Comparison of ENCODE assay signal across 8 cellular contexts in genomic region chr22:28773461-28773867, GRCh38. TPM values are rescaled to one million over a fixed set of nuclear protein-coding genes. Genes with fewer than 3 reads are reported as not detected.
DNase-seq lines count a peak whose midpoint lies in the region; ATAC-seq and TF ChIP-seq lines count a peak whose summit lies in the region.

No MANE protein-coding gene starts in this region.

- no peak for TF ChIP-seq CTCF in WTC11 (IDR thresholded peaks at IDR 0.05)
- no peak for TF ChIP-seq CTCF in left ventricle myocardium inferior (IDR thresholded peaks at IDR 0.05; ENCODE audit: borderline replicate concordance)

- peaks cover 13% of the 10 kb centered on the region for H3K4me1 Mint-ChIP-seq in WTC11

- H3K9me3 Mint-ChIP-seq in WTC11: peaks cover 14% of the 10 kb centered on the region

- no peak for DNase-seq in Right ventricle myocardium superior
- DNase-seq in cardiac septum (ENCODE audit: low spot score): no peak
- DNase-seq in WTC11 (ENCODE audit: low spot score): no peak
- no peak for DNase-seq in left ventricle myocardium inferior
- no peak for DNase-seq in cortex of kidney (lab: John Stamatoyannopoulos, UW)
- DNase-seq in NCI-H146 (lab: John Stamatoyannopoulos, UW): no peak

- H3K36me3 Mint-ChIP-seq in WTC11: peaks cover 30% of the 10 kb centered on the region

- peaks cover 45% of the 10 kb centered on the region for H3K4me1 ChIP-seq in left ventricle myocardium inferior

- POLR2A ChIA-PET in WTC11 (lab: Charles Lee): interaction anchor here (1.6 kb wide), 1 partner anchor 12 kb away, joined by 13 read pairs; no protein-coding TSS in a partner anchor

- H3K27ac ChIP-seq in left ventricle myocardium inferior (replicated peaks): peak overlapping the region; percentile 98
- peak overlapping the region in 20 of 21 experiments; percentile 86 to 100 (median 97) for H3K27ac ChIP-seq in skin epidermis

- H3K4me3 Mint-ChIP-seq in WTC11: peak overlapping the region; percentile 95

- H3K27me3 ChIP-seq in left ventricle myocardium inferior (ENCODE audit: low read depth): no peaks in the 10 kb centered on the region

- H3K27me3 Mint-ChIP-seq in WTC11 (ENCODE audit: low read depth): no peaks in the 10 kb centered on the region

- H3K4me3 ChIP-seq in left ventricle myocardium inferior: peak overlapping the region; percentile 80
- peak overlapping the region; percentile 78 to 94 (median 90) for H3K4me3 ChIP-seq in skin epidermis

- peak; percentile 1 for ATAC-seq in Right ventricle myocardium superior (ENCODE audit: poor library complexity)
- ATAC-seq in HG03095 (IDR thresholded peaks at IDR 0.05; ENCODE audit: unreplicated experiment): peak; percentile 11
- no peak for ATAC-seq in WTC11

- peaks cover 5% of the 10 kb centered on the region for H3K9me3 ChIP-seq in left ventricle myocardium inferior (replicated peaks)

- peaks cover 21% of the 10 kb centered on the region for H3K36me3 ChIP-seq in left ventricle myocardium inferior

- CTCF ChIA-PET in WTC11 (lab: Charles Lee): interaction anchor here (0.5 to 1.0 kb wide), 4 partner anchors 14 to 381 kb away, joined by 3 to 5 read pairs (median 4); no protein-coding TSS in a partner anchor

- intact Hi-C loops in Right ventricle myocardium superior (cut with DNase I): no loop called here
- intact Hi-C loops in cardiac septum (cut with DNase I): loop anchor here (2.0 kb wide), 1 partner anchor 31 kb away; the partner anchor contains the start of gene HSCB
- intact Hi-C loops in left ventricle myocardium inferior (cut with micrococcal nuclease): loop anchor here (10.0 kb wide), 1 partner anchor 741 kb away; no protein-coding TSS in a partner anchor

- peak overlapping the region; percentile 96 for H3K27ac Mint-ChIP-seq in WTC11

TF ChIP-seq in WTC11, 78 proteins besides CTCF, POLR2A, EP300 and RAD21:
- TF ChIP-seq CDX4 (CRISPR knock-in tag; IDR thresholded peaks at IDR 0.05; ENCODE audit: borderline replicate concordance) (no peak), AFF4 (CRISPR knock-in tag; IDR thresholded peaks at IDR 0.05; ENCODE audit: borderline replicate concordance) (no peak)
TF ChIP-seq in WTC11: peak in this region for 0.

RNA-seq across cellular contexts. Expression of gene CCDC117, which starts 1.0 kb away (rescaled TPM):
- total RNA-seq in Right ventricle myocardium superior (12.0 TPM), cardiac septum (12.3 TPM), WTC11 (2021) (39.0 to 47.4 TPM (median 46.9 TPM) in 3 replicates), left ventricle myocardium inferior (10.1 TPM)

RNA-seq across cellular contexts. Expression of gene XBP1, which starts 26.9 kb away (rescaled TPM):
- 61.5 TPM for total RNA-seq in Right ventricle myocardium superior
- 81.2 TPM for total RNA-seq in cardiac septum
- 104 to 127 TPM (median 107 TPM) in 3 replicates for total RNA-seq in WTC11 (2021)
- 75.9 TPM for total RNA-seq in left ventricle myocardium inferior

RNA-seq across cellular contexts. Expression of gene HSCB, which starts 31.6 kb away (rescaled TPM):
- total RNA-seq in Right ventricle myocardium superior: 9.3 TPM
- 10.0 TPM for total RNA-seq in cardiac septum
- total RNA-seq in WTC11 (2021): 17.1 to 19.2 TPM (median 17.1 TPM) in 3 replicates
- total RNA-seq in left ventricle myocardium inferior: 9.8 TPM

RNA-seq across cellular contexts. Expression of gene CHEK2, which starts 31.8 kb away (rescaled TPM):
- total RNA-seq in Right ventricle myocardium superior: 2.4 TPM
- 2.2 TPM for total RNA-seq in cardiac septum
- total RNA-seq in WTC11 (2021): 120 to 126 TPM (median 124 TPM) in 3 replicates
- 2.5 TPM for total RNA-seq in left ventricle myocardium inferior
